14 cellular contexts compared by ENCODE assay signal in the genomic region with DNA sequence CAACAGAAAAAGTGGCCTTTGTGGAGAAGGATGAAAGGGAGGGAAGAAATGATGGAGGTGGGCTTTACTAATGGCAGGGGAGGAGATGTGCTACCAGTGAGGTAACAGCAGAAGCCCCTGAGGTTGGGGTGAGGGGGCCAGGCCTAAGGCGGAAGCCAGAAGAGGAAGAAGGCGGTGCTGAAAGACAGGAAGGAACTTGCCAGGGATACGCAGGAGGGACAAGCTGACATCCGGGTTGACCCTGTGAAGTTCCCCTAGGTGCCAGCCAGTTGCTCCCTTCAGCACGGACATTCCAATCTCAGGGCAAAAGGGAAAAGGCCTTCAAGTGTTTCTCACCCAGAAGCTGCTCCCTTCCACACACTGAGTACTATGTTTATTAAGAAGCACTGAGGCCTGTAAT. TPM values are rescaled to one million over a fixed set of nuclear protein-coding genes. Genes with fewer than 3 reads are reported as not detected.
DNase-seq lines count a peak whose midpoint lies in the region; ATAC-seq, FAIRE-seq and TF ChIP-seq lines count a peak whose summit lies in the region.
"Had no signal": no experiment of that assay in that cellular context is flagged by ENCODE, and none has a peak within 500 bp of the region (broad histone marks: within the 10 kb centered on the region; RNA-seq: fewer than 3 reads in every experiment).

No MANE protein-coding gene starts in this region.

- H3K4me3 Mint-ChIP-seq in T-helper 1 cell treated with Interleukin-12 subunit alpha and Interleukin-12 subunit beta and Interleukin-4 antibody, amounts not matched to agents 30 μg/mL and 1 μg/mL, for 36 hours = no peak overlapping the region
- H3K4me3 Mint-ChIP-seq in activated B cell treated with CpG ODN at 0.5 μM for 24 hours (peak overlapping the region; percentile 28), natural killer cell (peak overlapping the region; percentile 47)

- DNase-seq in T-helper 1 cell (no peak), HL-60 (ENCODE audit: low read depth in 1 of 2, low spot score in 1 of 2) (peak; percentile 65 to 80), activated B cell treated with CpG ODN at 0.5 μM for 24 hours (no peak), natural killer cell (no peak), NCI-H2081 treated with DMSO at 0.1 percent for 48 hours (lab: John Stamatoyannopoulos, UW) (no peak), GM12892 (ENCODE audit: insufficient read length) (no peak)
- DNase-seq: kidney glomerular epithelial cell, NCI-H2107, small intestine, T-helper 9 cell had no signal

- H3K27me3 Mint-ChIP-seq in T-helper 1 cell treated with Interleukin-12 subunit alpha and Interleukin-12 subunit beta and Interleukin-4 antibody, amounts not matched to agents 30 μg/mL and 1 μg/mL, for 36 hours (ENCODE audit: low read depth) = no peaks in the 10 kb centered on the region
- no peaks in the 10 kb centered on the region for H3K27me3 Mint-ChIP-seq in activated B cell treated with CpG ODN at 0.5 μM for 24 hours
- H3K27me3 Mint-ChIP-seq in natural killer cell (ENCODE audit: low read depth in 2 of 2) = no peaks in the 10 kb centered on the region

- no peaks in the 10 kb centered on the region for H3K9me3 Mint-ChIP-seq in T-helper 1 cell treated with Interleukin-12 subunit alpha and Interleukin-12 subunit beta and Interleukin-4 antibody, amounts not matched to agents 30 μg/mL and 1 μg/mL, for 36 hours
- H3K9me3 Mint-ChIP-seq in activated B cell treated with CpG ODN at 0.5 μM for 24 hours (no peaks in the 10 kb centered on the region), natural killer cell (no peaks in the 10 kb centered on the region)

- intact Hi-C loops in activated B cell treated with CpG ODN at 0.5 μM for 24 hours (cut with micrococcal nuclease) (loop anchor here (10.0 kb wide), 1 partner anchor 1326 kb away; a partner anchor contains a TSS), natural killer cell (cut with micrococcal nuclease) (no loop called here)

- H3K36me3 Mint-ChIP-seq in T-helper 1 cell treated with Interleukin-12 subunit alpha and Interleukin-12 subunit beta and Interleukin-4 antibody, amounts not matched to agents 30 μg/mL and 1 μg/mL, for 36 hours (ENCODE audit: low read depth) = peaks cover 22% of the 10 kb centered on the region
- H3K36me3 Mint-ChIP-seq in activated B cell treated with CpG ODN at 0.5 μM for 24 hours (ENCODE audit: low read depth) (peaks cover 27% of the 10 kb centered on the region), natural killer cell (no peaks in the 10 kb centered on the region)

- FAIRE-seq in GM12892 (lab: Jason Lieb, UNC) = no peak
- FAIRE-seq: A549, bronchial epithelial cell, small intestine had no signal

- TF ChIP-seq CTCF in HL-60 (IDR thresholded peaks at IDR 0.05; ENCODE audit: insufficient read depth, low read length) = no peak
- no peak for TF ChIP-seq CTCF in activated B cell treated with CpG ODN at 0.5 μM for 24 hours (IDR thresholded peaks at IDR 0.05)
- TF ChIP-seq CTCF in natural killer cell (IDR thresholded peaks at IDR 0.05) = no peak

- POLR2A ChIA-PET in activated B cell treated with CpG ODN at 0.5 μM for 24 hours (lab: Charles Lee) = interaction anchor here (0.7 to 5.3 kb wide), 6 partner anchors 8 to 1217 kb away, joined by 3 to 84 read pairs (median 6); a partner anchor contains a TSS

- CTCF ChIA-PET in activated B cell treated with CpG ODN at 0.5 μM for 24 hours (lab: Charles Lee) = no interaction called here

- H3K27ac ChIP-seq in HL-60 (replicated peaks) = peak overlapping the region; percentile 61
- H3K27ac ChIP-seq: A549 had no signal

- H3K27me3 ChIP-seq in HL-60 (ENCODE audit: insufficient read depth, poor library complexity, severe bottlenecking) = no peaks in the 10 kb centered on the region

- ATAC-seq in activated B cell treated with CpG ODN at 0.5 μM for 24 hours (ENCODE audit: low read depth) (no peak), natural killer cell (no peak), HG03439 (IDR thresholded peaks at IDR 0.05; ENCODE audit: unreplicated experiment) (no peak)
- ATAC-seq: A549 had no signal

- TF ChIP-seq POLR2A in GM12892 (IDR thresholded peaks at IDR 0.05; ENCODE audit: low read depth, low read length) = no peak

- peaks cover 34% of the 10 kb centered on the region for H3K4me1 Mint-ChIP-seq in T-helper 1 cell treated with Interleukin-12 subunit alpha and Interleukin-12 subunit beta and Interleukin-4 antibody, amounts not matched to agents 30 μg/mL and 1 μg/mL, for 36 hours (ENCODE audit: low read depth)
- peaks cover 35% of the 10 kb centered on the region for H3K4me1 Mint-ChIP-seq in activated B cell treated with CpG ODN at 0.5 μM for 24 hours
- peaks cover 20 to 42% of the 10 kb centered on the region in 2 donors for H3K4me1 Mint-ChIP-seq in natural killer cell

- H3K4me3 ChIP-seq in HL-60 (replicated peaks; ENCODE audit: insufficient read depth, low read length) = no peak overlapping the region
- H3K4me3 ChIP-seq: A549 had no signal

- H3K27ac Mint-ChIP-seq in T-helper 1 cell treated with Interleukin-12 subunit alpha and Interleukin-12 subunit beta and Interleukin-4 antibody, amounts not matched to agents 30 μg/mL and 1 μg/mL, for 36 hours = peak overlapping the region; percentile 49
- peak overlapping the region; percentile 24 for H3K27ac Mint-ChIP-seq in activated B cell treated with CpG ODN at 0.5 μM for 24 hours
- H3K27ac Mint-ChIP-seq in natural killer cell = no peak overlapping the region

RNA-seq across cellular contexts. Expression of a gene that starts 2.3 kb away (rescaled TPM):
- total RNA-seq in activated B cell treated with CpG ODN at 0.5 μM for 24 hours (16.6 and 18.3 TPM in 2 replicates), natural killer cell (10 to 100 TPM; 14.5 to 24.0 (median 19.5) TPM)
- 4.3 TPM for polyA plus RNA-seq in GM12892 (2012; ENCODE audit: missing spikeins)

RNA-seq across cellular contexts. Expression of a gene that starts 11.6 kb away (rescaled TPM):
- total RNA-seq in activated B cell treated with CpG ODN at 0.5 μM for 24 hours (39.1 and 44.9 TPM in 2 replicates), natural killer cell (10 to 100 TPM; 31.1 to 37.9 (median 31.3) TPM)
- polyA plus RNA-seq in GM12892 (2012; ENCODE audit: missing spikeins) = 30.1 TPM

RNA-seq across cellular contexts. Expression of a gene that starts 11.9 kb away (rescaled TPM):
- total RNA-seq in activated B cell treated with CpG ODN at 0.5 μM for 24 hours = 121 and 128 TPM in 2 replicates
- 100 to 1,000 TPM; 188 to 225 (median 195) TPM for total RNA-seq in natural killer cell
- polyA plus RNA-seq in GM12892 (2012; ENCODE audit: missing spikeins) = 74.4 TPM

RNA-seq across cellular contexts. Expression of a gene that starts 23.3 kb away (rescaled TPM):
- total RNA-seq in activated B cell treated with CpG ODN at 0.5 μM for 24 hours (37.6 and 39.6 TPM in 2 replicates), natural killer cell (10 to 100 TPM; 20.1 to 25.8 (median 23.1) TPM)
- polyA plus RNA-seq in GM12892 (2012; ENCODE audit: missing spikeins) = 41.4 TPM

Comparison
In these comparisons a context has a peak if more than half of its experiments do, and no peak if none do; other contexts are left out.
1. H3K27ac Mint-ChIP-seq: peak in T-helper 1 cell treated with Interleukin-12 subunit alpha and Interleukin-12 subunit beta and Interleukin-4 antibody, amounts not matched to agents 30 μg/mL and 1 μg/mL, for 36 hours (single experiment) and activated B cell treated with CpG ODN at 0.5 μM for 24 hours (single experiment); none in natural killer cell (0 of 2).
2. DNase-seq: peak in HL-60 (2 of 2); none in T-helper 1 cell (0 of 5), activated B cell treated with CpG ODN at 0.5 μM for 24 hours (single experiment), natural killer cell (single experiment), NCI-H2081 treated with DMSO at 0.1 percent for 48 hours (single experiment) and GM12892 (single experiment).